Comparison of ENCODE assay signal across 8 cellular contexts in the genomic region with DNA sequence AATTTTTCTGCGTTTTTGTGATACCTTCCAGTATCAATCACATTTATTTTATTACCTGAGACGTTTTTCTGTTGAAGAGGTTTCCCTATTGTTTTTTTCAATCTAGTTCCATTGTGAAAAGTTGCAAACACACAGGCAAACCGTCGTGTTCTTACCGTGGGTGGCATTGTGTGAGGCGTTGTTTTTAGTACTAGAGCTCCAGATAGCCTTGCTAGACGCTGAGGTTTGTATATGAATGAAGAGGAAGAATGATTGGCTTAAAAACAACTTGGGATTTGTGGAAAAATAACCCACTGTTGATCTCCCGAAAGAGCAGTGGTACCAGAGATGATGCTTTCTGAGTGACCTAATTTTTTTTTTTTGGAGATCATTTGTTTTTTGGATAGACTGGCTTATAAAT. TPM values are rescaled to one million over a fixed set of nuclear protein-coding genes. Genes with fewer than 3 reads are reported as not detected.
DNase-seq lines count a peak whose midpoint lies in the region; ATAC-seq and TF ChIP-seq lines count a peak whose summit lies in the region.

No MANE protein-coding gene starts in this region.

- no peaks in the 10 kb centered on the region for H3K4me1 ChIP-seq in right cardiac atrium (ENCODE audit: control insufficient read depth, insufficient read depth, low read length)

- no peaks in the 10 kb centered on the region for H3K9me2 ChIP-seq in SU-DHL-6 (replicated peaks; ENCODE audit: insufficient read depth, low read length)

- no peak for TF ChIP-seq CTCF in SU-DHL-6 (IDR thresholded peaks at IDR 0.05; ENCODE audit: insufficient read depth, low read length, poor library complexity, severe bottlenecking)

- ATAC-seq in right cardiac atrium (no peak), GM21576 (IDR thresholded peaks at IDR 0.05; ENCODE audit: unreplicated experiment) (no peak)
- ATAC-seq in stimulated activated effector memory CD8-positive, alpha-beta T cell treated with anti-CD3 and anti-CD28 coated beads, Interleukin-12 subunit alpha, Interleukin-12 subunit beta, amount 100 ng/mL, for 72 hours, result no peak

- H3K27me3 ChIP-seq in SU-DHL-6 (ENCODE audit: low read length) (no peaks in the 10 kb centered on the region), right cardiac atrium (ENCODE audit: control insufficient read depth, insufficient read depth) (no peaks in the 10 kb centered on the region)

- intact Hi-C loops in right cardiac atrium (cut with DNase I), result no loop called here

- H4K20me1 ChIP-seq in SU-DHL-6 (ENCODE audit: low read depth, low read length), result peaks cover 21% of the 10 kb centered on the region; the same call in 1 of the 2 replicates

- H3K9me3 ChIP-seq in SU-DHL-6 (ENCODE audit: insufficient read depth, low read length) (no peaks in the 10 kb centered on the region), right cardiac atrium (ENCODE audit: control insufficient read depth, low read length) (no peaks in the 10 kb centered on the region)

- H3K4me3 ChIP-seq in SU-DHL-6 (ENCODE audit: insufficient read depth, low read length, poor library complexity, severe bottlenecking) (peak overlapping the region; percentile 97), right cardiac atrium (ENCODE audit: low read length) (peak overlapping the region; percentile 78)

- peak overlapping the region; percentile 86 for H3K4me3 Mint-ChIP-seq in stimulated activated effector memory CD8-positive, alpha-beta T cell treated with anti-CD3 and anti-CD28 coated beads, Interleukin-12 subunit alpha, Interleukin-12 subunit beta, amount 100 ng/mL, for 72 hours

- H3F3A ChIP-seq in SU-DHL-6 (ENCODE audit: insufficient read depth), result no peaks in the 10 kb centered on the region

- peaks cover 91% of the 10 kb centered on the region for H3K79me2 ChIP-seq in SU-DHL-6 (ENCODE audit: insufficient read depth, low read length)

- DNase-seq in NCI-H1417 (lab: John Stamatoyannopoulos, UW) (peak; percentile 9 to 59 (median 17)), NCI-H1417 treated with DMSO at 0.1 percent for 48 hours (lab: John Stamatoyannopoulos, UW) (no peak), right cardiac atrium (no peak), NCI-H774 (lab: John Stamatoyannopoulos, UW) (no peak)
- DNase-seq in stimulated activated effector memory CD8-positive, alpha-beta T cell treated with anti-CD3 and anti-CD28 coated beads, Interleukin-12 subunit alpha, Interleukin-12 subunit beta, amount 100 ng/mL, for 72 hours (ENCODE audit: low spot score in 2 of 2), result no peak
- no peak for DNase-seq in stimulated activated naive CD4-positive, alpha-beta T cell (lab: John Stamatoyannopoulos, UW)

- no peaks in the 10 kb centered on the region for H3K9me3 Mint-ChIP-seq in stimulated activated effector memory CD8-positive, alpha-beta T cell treated with anti-CD3 and anti-CD28 coated beads, Interleukin-12 subunit alpha, Interleukin-12 subunit beta, amount 100 ng/mL, for 72 hours

- peak overlapping the region; percentile 91 for H3K4me2 ChIP-seq in SU-DHL-6 (ENCODE audit: low read depth, low read length, poor library complexity, severe bottlenecking)

- no peak overlapping the region for H2AFZ ChIP-seq in SU-DHL-6 (ENCODE audit: low read depth, low read length, severe bottlenecking)

- peaks cover 31% of the 10 kb centered on the region for H3K4me1 Mint-ChIP-seq in stimulated activated effector memory CD8-positive, alpha-beta T cell treated with anti-CD3 and anti-CD28 coated beads, Interleukin-12 subunit alpha, Interleukin-12 subunit beta, amount 100 ng/mL, for 72 hours

- H3K9ac ChIP-seq in SU-DHL-6 (ENCODE audit: low read length), result peak overlapping the region; percentile 92

- peak overlapping the region; percentile 80 for H3K27ac ChIP-seq in SU-DHL-6 (ENCODE audit: low read depth, low read length)
- H3K27ac ChIP-seq in right cardiac atrium (ENCODE audit: low read length), result no peak overlapping the region

- H3K36me3 ChIP-seq in SU-DHL-6 (ENCODE audit: low read length), result peaks cover 5% of the 10 kb centered on the region; the same call in 1 of the 2 replicates

- 3% methylated on average over 8 of the region's 8 CpGs for WGBS in right cardiac atrium

- H3K36me3 Mint-ChIP-seq in stimulated activated effector memory CD8-positive, alpha-beta T cell treated with anti-CD3 and anti-CD28 coated beads, Interleukin-12 subunit alpha, Interleukin-12 subunit beta, amount 100 ng/mL, for 72 hours, result peaks cover 57% of the 10 kb centered on the region

- peak overlapping the region; percentile 97 for H3K27ac Mint-ChIP-seq in stimulated activated effector memory CD8-positive, alpha-beta T cell treated with anti-CD3 and anti-CD28 coated beads, Interleukin-12 subunit alpha, Interleukin-12 subunit beta, amount 100 ng/mL, for 72 hours

RNA-seq across cellular contexts. Expression of a gene that starts 1.0 kb away (rescaled TPM):
- 10 to 100 TPM; 19.7 to 29.7 (median 23.9) TPM for total RNA-seq in right cardiac atrium
- polyA plus RNA-seq in right cardiac atrium, result 5.7 TPM

RNA-seq across cellular contexts. Expression of a gene that starts 1.2 kb away (rescaled TPM):
- 1 to 10 TPM; 1.5 to 3.4 (median 2.0) TPM for total RNA-seq in right cardiac atrium
- polyA plus RNA-seq in right cardiac atrium, result 0.68 TPM

RNA-seq across cellular contexts. Expression of a gene that starts 23.4 kb away (rescaled TPM):
- total RNA-seq in right cardiac atrium, result 10 to 100 TPM; 55.7 to 96.4 (median 68.3) TPM
- polyA plus RNA-seq in right cardiac atrium, result 31.4 TPM

Comparison
In these comparisons a context has a peak if more than half of its experiments do, and no peak if none do; other contexts are left out.
1. DNase-seq: peak in NCI-H1417 (3 of 3); none in NCI-H1417 treated with DMSO at 0.1 percent for 48 hours (single experiment), right cardiac atrium (0 of 3), stimulated activated effector memory CD8-positive, alpha-beta T cell treated with anti-CD3 and anti-CD28 coated beads, Interleukin-12 subunit alpha, Interleukin-12 subunit beta, amount 100 ng/mL, for 72 hours (0 of 2), stimulated activated naive CD4-positive, alpha-beta T cell (0 of 6) and NCI-H774 (single experiment).